21 cellular contexts compared by ENCODE assay signal in genomic region chr6:13528232-13528631, GRCh38. TPM values are rescaled to one million over a fixed set of nuclear protein-coding genes. Genes with fewer than 3 reads are reported as not detected.
A peak's percentile ranks its signal among the peaks of the same experiment; 100 is the strongest.
DNase-seq lines count a peak whose midpoint lies in the region; ATAC-seq and TF ChIP-seq lines count a peak whose summit lies in the region.
"Had no signal": no experiment of that assay in that cellular context is flagged by ENCODE, and none has a peak within 500 bp of the region (broad histone marks: within the 10 kb centered on the region; RNA-seq: fewer than 3 reads in every experiment).

No MANE protein-coding gene starts in this region.

- CTCF ChIA-PET in OCI-LY7 (lab: Charles Lee; ENCODE audit: unreplicated experiment), result no interaction called here

- no peak for ATAC-seq in psoas muscle
- ATAC-seq in GM18909 (IDR thresholded peaks at IDR 0.05; ENCODE audit: poor library complexity, unreplicated experiment), result no peak
- ATAC-seq: esophagus mucosa had no signal

- no peaks in the 10 kb centered on the region for H4K20me1 ChIP-seq in OCI-LY7 (ENCODE audit: insufficient read depth, low read length)

- WGBS in psoas muscle, 3 donors, result 73 to 78% (median 74%) methylated on average over 3 of the region's 3 CpGs

- BruUV-seq in OCI-LY7 (replicated peaks; lab: Mats Ljungman, UMichigan), result no TSS peak

- no peaks in the 10 kb centered on the region for H3K79me2 ChIP-seq in OCI-LY7 (ENCODE audit: insufficient read depth, low read depth, low read length)

- no peak overlapping the region for H3K4me3 ChIP-seq in OCI-LY7 (ENCODE audit: low read depth, low read length, poor library complexity, severe bottlenecking)
- no peak overlapping the region for H3K4me3 ChIP-seq in fibroblast of pulmonary artery (replicated peaks; ENCODE audit: low read depth, low read length)
- H3K4me3 ChIP-seq in psoas muscle, result no peak overlapping the region
- H3K4me3 ChIP-seq: prostate gland, transverse colon had no signal

- H3K4me2 ChIP-seq in OCI-LY7 (ENCODE audit: low read length), result peak overlapping the region; percentile 58

- peaks cover 90% of the 10 kb centered on the region for H3K4me1 ChIP-seq in OCI-LY7 (ENCODE audit: insufficient read depth, low read length, poor library complexity, severe bottlenecking)
- H3K4me1 ChIP-seq in psoas muscle, result peaks cover 39% of the 10 kb centered on the region
- H3K4me1 ChIP-seq: prostate gland had no signal

- H3K9me3 ChIP-seq in OCI-LY7 (ENCODE audit: low read length) (no peaks in the 10 kb centered on the region), psoas muscle (no peaks in the 10 kb centered on the region)
- H3K9me3 ChIP-seq: prostate gland, transverse colon had no signal

- H3K36me3 ChIP-seq in OCI-LY7 (ENCODE audit: insufficient read depth, low read length) (no peaks in the 10 kb centered on the region), psoas muscle (ENCODE audit: insufficient read depth in 1 of 2, low read depth in 1 of 2) (no peaks in the 10 kb centered on the region)
- H3K36me3 ChIP-seq: prostate gland, transverse colon had no signal

- intact Hi-C loops in OCI-LY7 (cut with micrococcal nuclease; ENCODE audit: unreplicated experiment) (loop anchor here (5.0 kb wide), 1 partner anchor 184 kb away; the partner anchor contains the start of gene RANBP9), psoas muscle (cut with DNase I) (no loop called here)

- TF ChIP-seq CTCF in OCI-LY7 (conservative IDR thresholded peaks at IDR 0.05; ENCODE audit: low read length), result peak; percentile 55
- no peak for TF ChIP-seq CTCF in fibroblast of pulmonary artery (IDR thresholded peaks at IDR 0.05; ENCODE audit: low read length, missing control alignments)
- TF ChIP-seq CTCF in psoas muscle (IDR thresholded peaks at IDR 0.05), result peak; percentile 9

- DNase-seq in DMS53 (lab: John Stamatoyannopoulos, UW) (peak; percentile 28), DMS53 treated with DMSO at 0.1 percent for 48 hours (lab: John Stamatoyannopoulos, UW; ENCODE audit: unreplicated experiment) (no peak), OCI-LY7 (ENCODE audit: low spot score) (peak; percentile 43), fibroblast of pulmonary artery (ENCODE audit: low read depth) (peak; percentile 33), psoas muscle (no peak), NCI-H1105 (lab: John Stamatoyannopoulos, UW) (no peak)
- no peak for DNase-seq in stimulated activated CD4-positive, alpha-beta T cell treated with anti-CD3 and anti-CD28 coated beads, Interleukin-4, amount 100 ng/mL, for 4 hours
- DNase-seq: 8988T; activated CD4-positive, alpha-beta T cell treated with anti-CD3 and anti-CD28 coated beads for 1 hour; activated effector memory CD4-positive, alpha-beta T cell treated with anti-CD3 and anti-CD28 coated beads, Interleukin-2, amount 50 U/mL, for 16 hours; hippocampal formation; kidney glomerular epithelial cell; NCI-H1092; NK-92 treated with Interleukin-12 subunit alpha and Interleukin-12 subunit beta, amount 100 ng/mL, for 24 hours; SHP77; stimulated activated CD4-positive, alpha-beta T cell treated with anti-CD3 and anti-CD28 coated beads, Interleukin-12 subunit alpha, Interleukin-12 subunit beta, amount 100 ng/mL, for 4 hours; stimulated activated naive CD4-positive, alpha-beta T cell; transverse colon had no signal

- H3K9me2 ChIP-seq in OCI-LY7 (ENCODE audit: insufficient read depth, low read length), result no peaks in the 10 kb centered on the region

- no peaks in the 10 kb centered on the region for H3K27me3 ChIP-seq in psoas muscle (ENCODE audit: insufficient read depth in 3 of 3, low read length in 2 of 3)
- H3K27me3 ChIP-seq: transverse colon had no signal

- H2AFZ ChIP-seq in OCI-LY7 (ENCODE audit: low read length), result peak overlapping the region; percentile 97

- H3K27ac ChIP-seq in OCI-LY7 (ENCODE audit: low read depth, low read length, poor library complexity, severe bottlenecking) (peak overlapping the region; percentile 99), psoas muscle (peak overlapping the region; percentile 93)
- H3K27ac ChIP-seq: prostate gland had no signal

- POLR2A ChIA-PET in OCI-LY7 (lab: Charles Lee), result interaction anchor here (0.6 to 1.4 kb wide), 3 partner anchors 12 to 761 kb away, joined by 3 to 5 read pairs (median 5); no protein-coding TSS in a partner anchor

RNA-seq across cellular contexts. Expression of gene GFOD1, which starts 40.8 kb away (rescaled TPM):
- 19.7 and 22.6 TPM in 2 replicates for total RNA-seq in OCI-LY7 (2014; rRNA removed; shearing (Covaris generic))
- total RNA-seq in OCI-LY7 (2022) (34.4 and 35.0 TPM in 2 replicates), psoas muscle (10 to 100 TPM; 16.7 to 34.2 (median 23.9) TPM)
- polyA plus RNA-seq in psoas muscle, result 10 to 100 TPM in 1 of 3 donors, 1 to 10 TPM in 2; 5.9 to 12.0 (median 8.3) TPM

RNA-seq across cellular contexts. Expression of gene SIRT5, which starts 46.2 kb away (rescaled TPM):
- total RNA-seq in OCI-LY7 (2014; rRNA removed; shearing (Covaris generic)), result 13.5 and 17.6 TPM in 2 replicates
- total RNA-seq in OCI-LY7 (2022) (23.6 and 30.5 TPM in 2 replicates), psoas muscle (10 to 100 TPM; 19.3 to 29.2 (median 24.4) TPM)
- polyA plus RNA-seq in psoas muscle, result 10 to 100 TPM; 10.1 to 17.6 (median 14.0) TPM

Comparison
In these comparisons a context has a peak if more than half of its experiments do, and no peak if none do; other contexts are left out.
1. DNase-seq: peak in DMS53 (single experiment), OCI-LY7 (single experiment) and fibroblast of pulmonary artery (single experiment); none in DMS53 treated with DMSO at 0.1 percent for 48 hours (single experiment), psoas muscle (0 of 2), stimulated activated CD4-positive, alpha-beta T cell treated with anti-CD3 and anti-CD28 coated beads, Interleukin-4, amount 100 ng/mL, for 4 hours (0 of 2) and NCI-H1105 (single experiment).